ENCODE assay signal across 24 cellular contexts in the genomic region with DNA sequence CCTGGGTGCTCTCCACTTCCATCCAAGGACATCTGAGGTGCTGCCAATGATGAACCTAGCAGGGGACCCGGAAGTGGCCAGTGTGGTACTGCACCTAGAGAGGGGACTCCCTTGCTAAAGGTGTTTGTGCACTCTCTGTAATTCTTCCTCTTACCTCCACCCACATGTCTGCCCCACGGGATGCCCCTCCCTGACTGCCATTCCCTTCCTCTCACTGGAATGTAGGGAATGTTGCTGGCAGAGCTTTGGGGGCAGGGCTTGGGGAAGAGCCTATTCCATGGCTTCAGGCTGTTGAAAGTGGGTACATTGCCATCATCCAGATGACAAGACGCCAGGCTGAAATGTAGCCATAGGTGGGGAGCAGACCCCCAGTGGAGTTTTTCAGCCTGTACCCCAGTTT.
DNase-seq lines count a peak whose midpoint lies in the region; ATAC-seq, FAIRE-seq and TF ChIP-seq lines count a peak whose summit lies in the region.
"Had no signal": no experiment of that assay in that cellular context is flagged by ENCODE, and none has a peak within 500 bp of the region (broad histone marks: within the 10 kb centered on the region; RNA-seq: fewer than 3 reads in every experiment).

No MANE protein-coding gene starts in this region.

- no peak for ATAC-seq in GM21526 (IDR thresholded peaks at IDR 0.05; ENCODE audit: low FRiP score, unreplicated experiment)
- no peak for ATAC-seq in activated CD4-positive, CD25-positive, alpha-beta regulatory T cell treated with anti-CD3 and anti-CD28 coated beads, Interleukin-2, amount 50 U/mL, for 24 hours
- ATAC-seq: mucosa of descending colon; right cardiac atrium; stimulated activated memory B cell treated with anti-CD40 and anti-IgM and Interleukin-4, amounts not matched to agents 10 μg/mL and 1 μg/mL and 100 μg/mL, for 72 hours had no signal

- peaks cover 17% of the 10 kb centered on the region for H3K27me3 Mint-ChIP-seq in astrocyte (ENCODE audit: low read depth, unreplicated experiment)
- peaks cover 6 to 10% of the 10 kb centered on the region in 2 donors for H3K27me3 Mint-ChIP-seq in CD4-positive, alpha-beta memory T cell
- H3K27me3 Mint-ChIP-seq: activated naive CD4-positive, alpha-beta T cell treated with anti-CD3 and anti-CD28 coated beads, Interleukin-2, amount 10 ng/mL, durations not matched to agents 7 days and 5 days had no signal

- POLR2A ChIA-PET in CD4-positive, alpha-beta memory T cell (lab: Charles Lee; ENCODE audit: partially characterized antibody), result no interaction called here

- in situ Hi-C loops in ACHN (cut with HindIII; ENCODE audit: low pct_ligation_motif_present, low pct_unique_long_range_greater_than_20kb, low sequenced_read_pairs), result no loop called here

- peak overlapping the region; percentile 75 for H3K27ac Mint-ChIP-seq in astrocyte (ENCODE audit: unreplicated experiment)
- no peak overlapping the region for H3K27ac Mint-ChIP-seq in CD4-positive, alpha-beta memory T cell
- H3K27ac Mint-ChIP-seq: activated naive CD4-positive, alpha-beta T cell treated with anti-CD3 and anti-CD28 coated beads, Interleukin-2, amount 10 ng/mL, durations not matched to agents 7 days and 5 days; stimulated activated memory B cell treated with anti-CD40 and anti-IgM and Interleukin-4, amounts not matched to agents 10 μg/mL and 1 μg/mL and 100 μg/mL, for 72 hours had no signal

- H4K20me1 ChIP-seq in astrocyte (ENCODE audit: insufficient read depth, low read length), result no peaks in the 10 kb centered on the region

- H3K36me3 ChIP-seq in astrocyte (ENCODE audit: insufficient read depth, low read length), result no peaks in the 10 kb centered on the region
- H3K36me3 ChIP-seq in CD4-positive, alpha-beta memory T cell (ENCODE audit: insufficient read depth, low read length), result no peaks in the 10 kb centered on the region
- H3K36me3 ChIP-seq: ascending aorta, neutrophil, tibial nerve had no signal

- no peak overlapping the region for H2AFZ ChIP-seq in astrocyte (ENCODE audit: low read depth, low read length)
- H2AFZ ChIP-seq: hepatocyte had no signal

- H3K4me3 ChIP-seq in astrocyte (ENCODE audit: insufficient read depth, low read depth, low read length) (no peak overlapping the region), foreskin fibroblast (ENCODE audit: low read depth in 1 of 2, low read length in 2 of 2) (no peak overlapping the region)
- H3K4me3 ChIP-seq in CD4-positive, alpha-beta memory T cell (ENCODE audit: low read length in 2 of 2), result no peak overlapping the region
- H3K4me3 ChIP-seq: ascending aorta, hepatocyte, mucosa of descending colon, tibial nerve had no signal

- no peak overlapping the region for H3K4me2 ChIP-seq in astrocyte (ENCODE audit: low read length)
- H3K4me2 ChIP-seq: hepatocyte had no signal

- H3K36me3 Mint-ChIP-seq in astrocyte (ENCODE audit: low read depth, unreplicated experiment), result peaks cover 2% of the 10 kb centered on the region
- no peaks in the 10 kb centered on the region for H3K36me3 Mint-ChIP-seq in CD4-positive, alpha-beta memory T cell
- H3K36me3 Mint-ChIP-seq: activated naive CD4-positive, alpha-beta T cell treated with anti-CD3 and anti-CD28 coated beads, Interleukin-2, amount 10 ng/mL, durations not matched to agents 7 days and 5 days; stimulated activated memory B cell treated with anti-CD40 and anti-IgM and Interleukin-4, amounts not matched to agents 10 μg/mL and 1 μg/mL and 100 μg/mL, for 72 hours had no signal

- intact Hi-C loops in CD4-positive, alpha-beta memory T cell (cut with micrococcal nuclease), result no loop called here

- no peaks in the 10 kb centered on the region for H3K4me1 ChIP-seq in astrocyte (ENCODE audit: insufficient read depth, low read length)
- no peaks in the 10 kb centered on the region for H3K4me1 ChIP-seq in CD4-positive, alpha-beta memory T cell (ENCODE audit: insufficient read depth, low read length)
- H3K4me1 ChIP-seq: ascending aorta had no signal

- DNase-seq in ACHN (peak; percentile 35), HT-29 (ENCODE audit: low spot score) (peak; percentile 13), astrocyte (ENCODE audit: low read depth) (no peak), islet precursor cell (peak; percentile 84), foreskin fibroblast (no peak)
- no peak for DNase-seq in CD4-positive, alpha-beta memory T cell
- DNase-seq: activated CD4-positive, alpha-beta T cell treated with anti-CD3 and anti-CD28 coated beads, Interleukin-2, amount 50 U/mL, for 48 hours; activated naive CD4-positive, alpha-beta T cell treated with anti-CD3 and anti-CD28 coated beads, Interleukin-2, amount 10 ng/mL, durations not matched to agents 7 days and 5 days; HCEC 1CT; KG1; mucosa of descending colon; NCI-H1105 treated with DMSO at 0.1 percent for 48 hours; NCI-H2107; NCI-H774; right cardiac atrium had no signal

- H3K4me3 Mint-ChIP-seq in astrocyte (ENCODE audit: unreplicated experiment), result no peak overlapping the region
- no peak overlapping the region for H3K4me3 Mint-ChIP-seq in CD4-positive, alpha-beta memory T cell
- H3K4me3 Mint-ChIP-seq: activated naive CD4-positive, alpha-beta T cell treated with anti-CD3 and anti-CD28 coated beads, Interleukin-2, amount 10 ng/mL, durations not matched to agents 7 days and 5 days; stimulated activated memory B cell treated with anti-CD40 and anti-IgM and Interleukin-4, amounts not matched to agents 10 μg/mL and 1 μg/mL and 100 μg/mL, for 72 hours had no signal

- no peaks in the 10 kb centered on the region for H3K27me3 ChIP-seq in astrocyte (ENCODE audit: insufficient read depth, low read length)
- H3K27me3 ChIP-seq in CD4-positive, alpha-beta memory T cell (ENCODE audit: insufficient read depth, low read length), result no peaks in the 10 kb centered on the region
- H3K27me3 ChIP-seq: ascending aorta, hepatocyte, neutrophil, tibial nerve had no signal

- CTCF ChIA-PET in CD4-positive, alpha-beta memory T cell (lab: Charles Lee; ENCODE audit: partially characterized antibody), result no interaction called here

- TF ChIP-seq CTCF in astrocyte (IDR thresholded peaks at IDR 0.05; ENCODE audit: insufficient read depth, low read depth, low read length), result no peak
- TF ChIP-seq CTCF in foreskin fibroblast (IDR thresholded peaks at IDR 0.05; ENCODE audit: low read depth, low read length), result no peak

- H3K9ac ChIP-seq in astrocyte (ENCODE audit: low read length), result no peak overlapping the region

- H3K27ac ChIP-seq in astrocyte (ENCODE audit: low read depth, low read length), result no peak overlapping the region
- H3K27ac ChIP-seq in CD4-positive, alpha-beta memory T cell (ENCODE audit: low read depth, low read length), result no peak overlapping the region
- H3K27ac ChIP-seq: ascending aorta, C4-2B, hepatocyte, HL-60, neutrophil, tibial nerve had no signal

- no peak for FAIRE-seq in astrocyte (lab: Jason Lieb, UNC)

- no peaks in the 10 kb centered on the region for H3K79me2 ChIP-seq in astrocyte (ENCODE audit: insufficient read depth, low read length)
- H3K79me2 ChIP-seq: hepatocyte had no signal

- no peaks in the 10 kb centered on the region for H3K9me3 Mint-ChIP-seq in astrocyte (ENCODE audit: unreplicated experiment)
- no peaks in the 10 kb centered on the region for H3K9me3 Mint-ChIP-seq in CD4-positive, alpha-beta memory T cell
- H3K9me3 Mint-ChIP-seq: activated naive CD4-positive, alpha-beta T cell treated with anti-CD3 and anti-CD28 coated beads, Interleukin-2, amount 10 ng/mL, durations not matched to agents 7 days and 5 days; stimulated activated memory B cell treated with anti-CD40 and anti-IgM and Interleukin-4, amounts not matched to agents 10 μg/mL and 1 μg/mL and 100 μg/mL, for 72 hours had no signal

- peaks cover 13% of the 10 kb centered on the region for H3K4me1 Mint-ChIP-seq in astrocyte (ENCODE audit: low read depth, unreplicated experiment)
- peaks cover 0 to 3% (median under 1%) of the 10 kb centered on the region in 4 donors for H3K4me1 Mint-ChIP-seq in CD4-positive, alpha-beta memory T cell
- H3K4me1 Mint-ChIP-seq: activated naive CD4-positive, alpha-beta T cell treated with anti-CD3 and anti-CD28 coated beads, Interleukin-2, amount 10 ng/mL, durations not matched to agents 7 days and 5 days; stimulated activated memory B cell treated with anti-CD40 and anti-IgM and Interleukin-4, amounts not matched to agents 10 μg/mL and 1 μg/mL and 100 μg/mL, for 72 hours had no signal

- H3K9me3 ChIP-seq in astrocyte (ENCODE audit: insufficient read depth, low read depth, low read length), result no peaks in the 10 kb centered on the region
- no peaks in the 10 kb centered on the region for H3K9me3 ChIP-seq in CD4-positive, alpha-beta memory T cell (ENCODE audit: control insufficient read depth in 1 of 2, low read length in 2 of 2)
- H3K9me3 ChIP-seq: ascending aorta, mucosa of descending colon, neutrophil, tibial nerve had no signal

Comparison
In these comparisons a context has a peak if more than half of its experiments do, and no peak if none do; other contexts are left out.
1. DNase-seq: peak in ACHN (single experiment), HT-29 (single experiment) and islet precursor cell (single experiment); none in astrocyte (single experiment), CD4-positive, alpha-beta memory T cell (0 of 5) and foreskin fibroblast (0 of 2).